1 cellular context compared by ENCODE assay signal in genomic region chr3:193560870-193561269, GRCh38.
TF ChIP-seq lines count a peak whose summit lies in the region.

No MANE protein-coding gene starts in this region.

TF ChIP-seq in WTC11, 78 proteins besides CTCF, POLR2A, EP300 and RAD21 (continued from another document):
- TF ChIP-seq ATF2 (CRISPR knock-in tag; IDR thresholded peaks at IDR 0.05; ENCODE audit: borderline replicate concordance, low read depth), result no peak
